Comparison of ENCODE assay signal across 1 cellular context in genomic region chr1:161020573-161021167, GRCh38.
TF ChIP-seq lines count a peak whose summit lies in the region.

Gene F11R, minus strand, starts transcription at chr1:161021152. Its CDS starts 79 bp downstream, at chr1:161021073.

TF ChIP-seq in HepG2, 621 proteins besides CTCF, POLR2A, EP300 and RAD21 (continued from another document and continues in another):
- TF ChIP-seq NFKBIZ (CRISPR knock-in tag; IDR thresholded peaks at IDR 0.05) = no peak
- no peak for TF ChIP-seq MED8 (CRISPR knock-in tag; IDR thresholded peaks at IDR 0.05; ENCODE audit: insufficient replicate concordance)
- TF ChIP-seq ZNF616 (CRISPR knock-in tag; IDR thresholded peaks at IDR 0.05; ENCODE audit: low read depth) = no peak
- no peak for TF ChIP-seq SOX13 (IDR thresholded peaks at IDR 0.05)
- TF ChIP-seq SOX13 (CRISPR knock-in tag; conservative IDR thresholded peaks at IDR 0.05 in 1 of 2, IDR thresholded peaks at IDR 0.05 in 1 of 2) = 0 out of 4 replicates have a peak, but pooled peaks of 1 of the 2 experiments have one; percentile 9
- peak; percentile 22; the same call in 1 of the 2 replicates for TF ChIP-seq ZBTB38 (CRISPR knock-in tag; IDR thresholded peaks at IDR 0.05)
- no peak for TF ChIP-seq GATA4 (IDR thresholded peaks at IDR 0.05; ENCODE audit: borderline replicate concordance, low read depth)
- no peak for TF ChIP-seq STAT5B (CRISPR knock-in tag; IDR thresholded peaks at IDR 0.05)
- no peak for TF ChIP-seq PHF5A (CRISPR knock-in tag; IDR thresholded peaks at IDR 0.05; ENCODE audit: low read depth, unreplicated experiment)
- TF ChIP-seq GPN1 (CRISPR knock-in tag; IDR thresholded peaks at IDR 0.05; ENCODE audit: borderline replicate concordance) = no peak
- TF ChIP-seq ZNF749 (CRISPR knock-in tag; IDR thresholded peaks at IDR 0.05; ENCODE audit: borderline replicate concordance) = no peak
- TF ChIP-seq MLXIP (CRISPR knock-in tag; IDR thresholded peaks at IDR 0.05; ENCODE audit: borderline replicate concordance) = no peak
- TF ChIP-seq SKIL (CRISPR knock-in tag; IDR thresholded peaks at IDR 0.05; ENCODE audit: borderline replicate concordance) = peak; percentile 44; the same call in 1 of the 2 replicates
- TF ChIP-seq SUZ12 (IDR thresholded peaks at IDR 0.05; ENCODE audit: low read depth, low read length) = no peak
- no peak for TF ChIP-seq BCL3 (CRISPR knock-in tag; IDR thresholded peaks at IDR 0.05)
- TF ChIP-seq MTA3 (CRISPR knock-in tag; IDR thresholded peaks at IDR 0.05) = no peak
- no peak for TF ChIP-seq ZNF407 (CRISPR knock-in tag; IDR thresholded peaks at IDR 0.05; ENCODE audit: not compliant biosample characterization)
- peak; percentile 26; the same call in 1 of the 2 replicates for TF ChIP-seq ZNF263 (CRISPR knock-in tag; IDR thresholded peaks at IDR 0.05)
- TF ChIP-seq ZSCAN30 (CRISPR knock-in tag; IDR thresholded peaks at IDR 0.05) = no peak
- TF ChIP-seq PBX3 (CRISPR knock-in tag; IDR thresholded peaks at IDR 0.05; ENCODE audit: borderline replicate concordance) = no peak
- TF ChIP-seq SSRP1 (CRISPR knock-in tag; IDR thresholded peaks at IDR 0.05) = no peak
- no peak; the same call in 1 of the 2 replicates for TF ChIP-seq FOXO1 (CRISPR knock-in tag; IDR thresholded peaks at IDR 0.05)
- TF ChIP-seq NFKB2 (CRISPR knock-in tag; IDR thresholded peaks at IDR 0.05; ENCODE audit: borderline replicate concordance) = peak; percentile 78; the same call in 1 of the 2 replicates
- no peak; the same call in 1 of the 2 replicates for TF ChIP-seq CHCHD3 (CRISPR knock-in tag; IDR thresholded peaks at IDR 0.05)
- TF ChIP-seq ZNF788 (CRISPR knock-in tag; IDR thresholded peaks at IDR 0.05; ENCODE audit: borderline replicate concordance) = 0 out of 2 replicates have a peak, but pooled peaks have one; percentile 44
- TF ChIP-seq CREB1 (IDR thresholded peaks at IDR 0.05) = no peak
- 0 out of 2 replicates have a peak, but pooled peaks have one; percentile 37 for TF ChIP-seq CREB1 (CRISPR knock-in tag; IDR thresholded peaks at IDR 0.05)
- peak; percentile 43; the same call in 1 of the 2 replicates for TF ChIP-seq FOXC1 (CRISPR knock-in tag; IDR thresholded peaks at IDR 0.05; ENCODE audit: borderline replicate concordance)
- TF ChIP-seq JARID2 (CRISPR knock-in tag; IDR thresholded peaks at IDR 0.05; ENCODE audit: insufficient replicate concordance) = no peak
- no peak for TF ChIP-seq ZNF792 (CRISPR knock-in tag; IDR thresholded peaks at IDR 0.05)
- TF ChIP-seq ATM (IDR thresholded peaks at IDR 0.05; ENCODE audit: borderline replicate concordance) = no peak
- no peak for TF ChIP-seq HOXA7 (CRISPR knock-in tag; IDR thresholded peaks at IDR 0.05)
- no peak for TF ChIP-seq ZBTB44 (CRISPR knock-in tag; IDR thresholded peaks at IDR 0.05)
- TF ChIP-seq ZNF660 (CRISPR knock-in tag; IDR thresholded peaks at IDR 0.05; ENCODE audit: borderline replicate concordance, low read depth) = no peak; the same call in 1 of the 2 replicates
- TF ChIP-seq SNAI1 (CRISPR knock-in tag; IDR thresholded peaks at IDR 0.05; ENCODE audit: borderline replicate concordance) = peak; percentile 70; the same call in 1 of the 2 replicates
- TF ChIP-seq SMARCE1 (IDR thresholded peaks at IDR 0.05; ENCODE audit: borderline replicate concordance) = no peak
- TF ChIP-seq TEAD2 (CRISPR knock-in tag; IDR thresholded peaks at IDR 0.05) = no peak
- no peak for TF ChIP-seq MLLT10 (CRISPR knock-in tag; IDR thresholded peaks at IDR 0.05)
- peak; percentile 80 for TF ChIP-seq ZNF18 (CRISPR knock-in tag; IDR thresholded peaks at IDR 0.05; ENCODE audit: insufficient replicate concordance)
- TF ChIP-seq NFE2 (CRISPR knock-in tag; IDR thresholded peaks at IDR 0.05) = no peak
- TF ChIP-seq FOXP4 (CRISPR knock-in tag; IDR thresholded peaks at IDR 0.05) = peak; percentile 13; the same call in 1 of the 2 replicates
- no peak for TF ChIP-seq NFE2L1 (CRISPR knock-in tag; IDR thresholded peaks at IDR 0.05; ENCODE audit: borderline replicate concordance)
